ENCODE assay signal across 11 cellular contexts in genomic region chr2:1366546-1367134, GRCh38. TPM values are rescaled to one million over a fixed set of nuclear protein-coding genes. Genes with fewer than 3 reads are reported as not detected.
A peak's percentile ranks its signal among the peaks of the same experiment; 100 is the strongest.
DNase-seq lines count a peak whose midpoint lies in the region; ATAC-seq, FAIRE-seq and TF ChIP-seq lines count a peak whose summit lies in the region.
"Had no signal": no experiment of that assay in that cellular context is flagged by ENCODE, and none has a peak within 500 bp of the region (broad histone marks: within the 10 kb centered on the region; RNA-seq: fewer than 3 reads in every experiment).

No MANE protein-coding gene starts in this region.

- H2BK15ac ChIP-seq in H9 (ENCODE audit: low read depth, low read length) = no peak overlapping the region

- H2BK20ac ChIP-seq in H9 (ENCODE audit: low read depth, low read length, poor library complexity, severe bottlenecking) = no peak overlapping the region

- FAIRE-seq in kidney (lab: Jason Lieb, UNC) = no peak

- CTCF ChIA-PET in activated naive CD4-positive, alpha-beta T cell treated with anti-CD3 and anti-CD28 coated beads, Interleukin-2, amount 10 ng/mL, durations not matched to agents 7 days and 5 days (lab: Charles Lee) = no interaction called here
- CTCF ChIA-PET in WTC11 (lab: Charles Lee) = no interaction called here

- H3K4me2 ChIP-seq in H9 (ENCODE audit: insufficient read depth, insufficient read length, low read length) = no peak overlapping the region

- WGBS in thyroid gland, 2 donors = 42 to 49% methylated on average over 18 to 20 of the region's 20 CpGs
- no CpG with 5 or more reads among the region's 20 CpGs for WGBS in H9 (ENCODE audit: extremely low coverage, insufficient read length, low lambda C conversion rate)

- H3K4ac ChIP-seq in H9 (ENCODE audit: low read depth, low read length) = no peak overlapping the region

- H3K9me3 ChIP-seq in kidney (ENCODE audit: control insufficient read depth in 1 of 2, low read length in 2 of 2) (no peaks in the 10 kb centered on the region), thyroid gland (no peaks in the 10 kb centered on the region), H9 (ENCODE audit: control insufficient read depth, low read depth, low read length) (no peaks in the 10 kb centered on the region)

- no peak overlapping the region for H3K27ac ChIP-seq in kidney (ENCODE audit: low read depth in 2 of 2, low read length in 2 of 2)
- H3K27ac ChIP-seq in thyroid gland = peak overlapping the region in 2 of 3 donors; percentile 53 to 59
- H3K27ac ChIP-seq in H9 (ENCODE audit: insufficient read length, low read depth, low read length) = no peak overlapping the region

- H3K27ac Mint-ChIP-seq in activated naive CD4-positive, alpha-beta T cell treated with anti-CD3 and anti-CD28 coated beads, Interleukin-2, amount 10 ng/mL, durations not matched to agents 7 days and 5 days = no peak overlapping the region
- H3K27ac Mint-ChIP-seq in WTC11 (no peak overlapping the region), H9 (no peak overlapping the region)

- H3K4me1 ChIP-seq in kidney (ENCODE audit: control insufficient read depth in 1 of 2, insufficient read depth in 1 of 2, low read depth in 1 of 2, low read length in 2 of 2) = no peaks in the 10 kb centered on the region
- H3K4me1 ChIP-seq in thyroid gland = peaks cover 10% of the 10 kb centered on the region in 2 donors
- no peaks in the 10 kb centered on the region for H3K4me1 ChIP-seq in H9 (ENCODE audit: insufficient read depth, low read length)

- H3K56ac ChIP-seq in H9 (ENCODE audit: insufficient read length, low read depth, low read length) = no peak overlapping the region

- no peak overlapping the region for H4K91ac ChIP-seq in H9 (ENCODE audit: insufficient read length, low read depth, low read length)

- TF ChIP-seq POLR2A in thyroid gland (IDR thresholded peaks at IDR 0.05) = peak in 1 of 2 donors; percentile 60

- H3K79me2 ChIP-seq in H9 (ENCODE audit: insufficient read depth, low read length) = no peaks in the 10 kb centered on the region

- H3K23ac ChIP-seq in H9 (ENCODE audit: insufficient read length, low read depth, low read length) = no peak overlapping the region

- H3K27me3 ChIP-seq in thyroid gland = no peaks in the 10 kb centered on the region
- no peaks in the 10 kb centered on the region for H3K27me3 ChIP-seq in H9 (ENCODE audit: insufficient read depth, low read length)

- H2AFZ ChIP-seq in H9 (ENCODE audit: low read length) = no peak overlapping the region

- H3K9ac ChIP-seq in kidney (ENCODE audit: low read length in 2 of 2) = no peak overlapping the region
- H3K9ac ChIP-seq in H9 (ENCODE audit: extremely low read depth, insufficient read length, low read length) = no peak overlapping the region

- no peak overlapping the region for H2BK120ac ChIP-seq in H9 (ENCODE audit: low read depth, low read length, poor library complexity, severe bottlenecking)

- H3K18ac ChIP-seq in H9 (ENCODE audit: insufficient read length, low read depth, low read length) = no peak overlapping the region

- H3K4me3 ChIP-seq in kidney (ENCODE audit: low read length in 2 of 2) (no peak overlapping the region), thyroid gland (replicated peaks in 1 of 3) (no peak overlapping the region)

- H3K14ac ChIP-seq in H9 (ENCODE audit: insufficient read depth, low read length) = no peak overlapping the region; the same call in 1 of the 2 replicates

- H2BK12ac ChIP-seq in H9 (ENCODE audit: insufficient read length, low read depth, low read length) = no peak overlapping the region

- ATAC-seq in WTC11 (no peak), GM21390 (IDR thresholded peaks at IDR 0.05; ENCODE audit: unreplicated experiment) (no peak)

- H4K8ac ChIP-seq in H9 (replicated peaks; ENCODE audit: insufficient read length, low read depth, low read length) = no peak overlapping the region

- peak; percentile 32 for DNase-seq in activated naive CD4-positive, alpha-beta T cell treated with anti-CD3 and anti-CD28 coated beads, Interleukin-2, amount 50 U/mL, for 16 hours
- no peak for DNase-seq in activated naive CD4-positive, alpha-beta T cell treated with anti-CD3 and anti-CD28 coated beads, Interleukin-2, amount 10 ng/mL, durations not matched to agents 7 days and 5 days
- peak; percentile 86 for DNase-seq in RPMI8226
- DNase-seq in kidney = peak; percentile 89
- DNase-seq in thyroid gland = peak; percentile 98 to 99
- no peak for DNase-seq in WTC11 (ENCODE audit: low spot score)
- no peak for DNase-seq in H9
- DNase-seq: H7, OCI-M1 had no signal

- H2AK5ac ChIP-seq in H9 (ENCODE audit: insufficient read length, low read length) = no peak overlapping the region

- no peaks in the 10 kb centered on the region for H3K79me1 ChIP-seq in H9 (ENCODE audit: insufficient read depth, low read depth, low read length, poor library complexity, severe bottlenecking)

- H3K9me3 Mint-ChIP-seq in activated naive CD4-positive, alpha-beta T cell treated with anti-CD3 and anti-CD28 coated beads, Interleukin-2, amount 10 ng/mL, durations not matched to agents 7 days and 5 days = no peaks in the 10 kb centered on the region
- H3K9me3 Mint-ChIP-seq in WTC11 = peaks cover 9% of the 10 kb centered on the region
- peaks cover 0 to 6% of the 10 kb centered on the region in 2 experiments; a peak in 3 of 5 replicates for H3K9me3 Mint-ChIP-seq in H9

- no peak overlapping the region for H3T11ph ChIP-seq in H9 (ENCODE audit: low read length)

- H3K36me3 Mint-ChIP-seq in activated naive CD4-positive, alpha-beta T cell treated with anti-CD3 and anti-CD28 coated beads, Interleukin-2, amount 10 ng/mL, durations not matched to agents 7 days and 5 days = no peaks in the 10 kb centered on the region
- H3K36me3 Mint-ChIP-seq in WTC11 (peaks cover 6% of the 10 kb centered on the region), H9 (ENCODE audit: insufficient read depth in 1 of 3, low read depth in 3 of 3) (peaks cover 0 to 4% (median 0%) of the 10 kb centered on the region in 3 experiments; a peak in 1 of 7 replicates)

- H3K36me3 ChIP-seq in kidney (ENCODE audit: control insufficient read depth in 1 of 2, insufficient read depth in 2 of 2, low read length in 2 of 2) (no peaks in the 10 kb centered on the region), thyroid gland (no peaks in the 10 kb centered on the region)

- H4K5ac ChIP-seq in H9 (ENCODE audit: insufficient read length, low read depth, low read length) = no peak overlapping the region

- no peak overlapping the region for H3K4me3 Mint-ChIP-seq in activated naive CD4-positive, alpha-beta T cell treated with anti-CD3 and anti-CD28 coated beads, Interleukin-2, amount 10 ng/mL, durations not matched to agents 7 days and 5 days
- no peak overlapping the region for H3K4me3 Mint-ChIP-seq in WTC11
- no peak overlapping the region for H3K4me3 Mint-ChIP-seq in H9

- POLR2A ChIA-PET in WTC11 (lab: Charles Lee) = no interaction called here

- no peak for TF ChIP-seq CTCF in kidney (IDR thresholded peaks at IDR 0.05; ENCODE audit: borderline replicate concordance, extremely low read depth, insufficient read depth)
- no peak for TF ChIP-seq CTCF in thyroid gland (IDR thresholded peaks at IDR 0.05)
- TF ChIP-seq CTCF in WTC11 (IDR thresholded peaks at IDR 0.05) = no peak
- no peak for TF ChIP-seq CTCF in H9 (conservative IDR thresholded peaks at IDR 0.05)

- intact Hi-C loops in kidney (cut with DNase I) (no loop called here), thyroid gland (cut with DNase I) (no loop called here)

- peaks cover 3% of the 10 kb centered on the region for H3K27me3 Mint-ChIP-seq in activated naive CD4-positive, alpha-beta T cell treated with anti-CD3 and anti-CD28 coated beads, Interleukin-2, amount 10 ng/mL, durations not matched to agents 7 days and 5 days
- no peaks in the 10 kb centered on the region for H3K27me3 Mint-ChIP-seq in WTC11 (ENCODE audit: low read depth)
- peaks cover 2% of the 10 kb centered on the region; the same call in 1 of the 2 replicates for H3K27me3 Mint-ChIP-seq in H9 (ENCODE audit: low read depth)

- no peaks in the 10 kb centered on the region for H4K20me1 ChIP-seq in H9 (ENCODE audit: control insufficient read depth, insufficient read depth, insufficient read length)

- H2BK5ac ChIP-seq in H9 (ENCODE audit: insufficient read length, low read length) = no peak overlapping the region

- H3K23me2 ChIP-seq in H9 (ENCODE audit: insufficient read length, low read depth, low read length, poor library complexity, severe bottlenecking) = no peaks in the 10 kb centered on the region

- H3K4me1 Mint-ChIP-seq in activated naive CD4-positive, alpha-beta T cell treated with anti-CD3 and anti-CD28 coated beads, Interleukin-2, amount 10 ng/mL, durations not matched to agents 7 days and 5 days = no peaks in the 10 kb centered on the region
- H3K4me1 Mint-ChIP-seq in WTC11 = peaks cover 8% of the 10 kb centered on the region
- H3K4me1 Mint-ChIP-seq in H9 = peaks cover 9 to 11% of the 10 kb centered on the region in 2 experiments

TF ChIP-seq in WTC11, 78 proteins besides CTCF, POLR2A, EP300 and RAD21 (continues in another document):
- TF ChIP-seq TEAD4 (CRISPR knock-in tag; IDR thresholded peaks at IDR 0.05) (no peak), ETV6 (CRISPR knock-in tag; IDR thresholded peaks at IDR 0.05) (no peak), CDX4 (CRISPR knock-in tag; IDR thresholded peaks at IDR 0.05; ENCODE audit: borderline replicate concordance) (no peak), USF2 (CRISPR knock-in tag; IDR thresholded peaks at IDR 0.05) (no peak), ZNF219 (CRISPR knock-in tag; IDR thresholded peaks at IDR 0.05; ENCODE audit: borderline replicate concordance) (no peak)

RNA-seq across cellular contexts. Expression of gene TPO, which starts 46.6 kb away (rescaled TPM):
- total RNA-seq in kidney = not detected
- polyA plus RNA-seq in kidney (ENCODE audit: insufficient read depth, low read depth, low replicate concordance) = not detected
- 1,000 to 10,000 TPM; 4,215 to 7,965 (median 5,966) TPM for total RNA-seq in thyroid gland
- total RNA-seq in WTC11 (2021) = not detected in 3 replicates
- total RNA-seq in H9 (2021) = not detected in 2 replicates
- total RNA-seq: H7, osteocyte had no signal

Comparison
In these comparisons a context has a peak if more than half of its experiments do, and no peak if none do; other contexts are left out.
1. DNase-seq: peak in activated naive CD4-positive, alpha-beta T cell treated with anti-CD3 and anti-CD28 coated beads, Interleukin-2, amount 50 U/mL, for 16 hours (single experiment), RPMI8226 (single experiment), kidney (single experiment) and thyroid gland (2 of 2); none in activated naive CD4-positive, alpha-beta T cell treated with anti-CD3 and anti-CD28 coated beads, Interleukin-2, amount 10 ng/mL, durations not matched to agents 7 days and 5 days (single experiment), WTC11 (single experiment) and H9 (single experiment).
2. H3K27ac ChIP-seq: peak in thyroid gland (2 of 3); none in kidney (0 of 2) and H9 (single experiment).
3. RNA of gene TPO, which starts 46.6 kb away (total RNA-seq): 4,215 to 7,965 TPM in thyroid gland; not detected in H9, not detected in kidney (single experiment) and not detected in WTC11; every median in the first group is over 1,000 times any median in the second.